Comparison of ENCODE assay signal across 9 cellular contexts in genomic region chr12:38648813-38649212, GRCh38.
"Had no signal": no experiment of that assay in that cellular context is flagged by ENCODE, and none has a peak within 500 bp of the region (broad histone marks: within the 10 kb centered on the region; RNA-seq: fewer than 3 reads in every experiment).

No MANE protein-coding gene starts in this region.

- H3K4me2 ChIP-seq: GM23338 had no signal

- FAIRE-seq: H1, H54, HTR-8/SVneo, K562 had no signal

- DNase-seq: H9, HCEC 1CT, HFFc6, IMR-90 had no signal

- ATAC-seq: GM23338, K562 had no signal

- H3K4me3 ChIP-seq: GM23338, K562 had no signal

- H2AFZ ChIP-seq: GM23338 had no signal
